In the genomic region with DNA sequence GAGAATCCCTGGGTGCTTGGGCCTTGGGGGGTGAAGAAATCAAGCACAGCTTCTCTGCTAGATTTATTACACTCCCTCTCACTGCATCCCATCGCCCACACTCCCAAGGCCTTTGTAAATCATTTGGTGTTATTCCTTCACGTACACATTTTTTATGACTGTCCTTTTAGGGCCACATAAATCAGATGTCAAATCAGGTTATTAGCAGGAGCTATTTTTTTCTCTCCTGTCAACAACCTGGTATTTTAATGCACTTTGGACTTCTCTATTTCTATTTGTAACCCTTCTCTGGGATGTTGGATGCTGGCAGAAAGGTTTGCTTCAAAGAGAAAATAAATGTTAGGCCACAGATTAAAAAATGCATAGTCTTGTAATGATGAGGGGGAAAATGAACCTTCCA, we compare ENCODE assay signal across 17 cellular contexts.
"Had no signal": no experiment of that assay in that cellular context is flagged by ENCODE, and none has a peak within 500 bp of the region (broad histone marks: within the 10 kb centered on the region; RNA-seq: fewer than 3 reads in every experiment).

No MANE protein-coding gene starts in this region.

- H3K4me3 ChIP-seq: esophagus squamous epithelium, gastroesophageal sphincter, psoas muscle, smooth muscle cell, suprapubic skin, thyroid gland had no signal

- H3K36me3 ChIP-seq: esophagus squamous epithelium, gastroesophageal sphincter, neutrophil, suprapubic skin, thyroid gland had no signal

- H3K27me3 Mint-ChIP-seq: dendritic cell treated with granulocyte-macrophage colony-stimulating factor and Interleukin-4, amounts not matched to agents 40 ng/mL and 50 ng/mL, for 4 days; effector memory CD8-positive, alpha-beta T cell; type B pancreatic cell had no signal

- H3K9me3 ChIP-seq: suprapubic skin, thyroid gland had no signal

- H3K36me3 Mint-ChIP-seq: type B pancreatic cell had no signal

- ATAC-seq: effector memory CD8-positive, alpha-beta T cell; gastroesophageal sphincter; naive thymus-derived CD4-positive, alpha-beta T cell; psoas muscle; stimulated activated naive CD8-positive, alpha-beta T cell treated with anti-CD3 and anti-CD28 coated beads, Interleukin-15, Interleukin-2, amounts not matched to agents 100 U/mL and 50 U/mL, for 24 hours had no signal

- H3K4me3 Mint-ChIP-seq: dendritic cell treated with granulocyte-macrophage colony-stimulating factor and Interleukin-4, amounts not matched to agents 40 ng/mL and 50 ng/mL, for 4 days; effector memory CD8-positive, alpha-beta T cell; immature natural killer cell; naive thymus-derived CD4-positive, alpha-beta T cell; type B pancreatic cell had no signal

- H3K27ac Mint-ChIP-seq: dendritic cell treated with granulocyte-macrophage colony-stimulating factor and Interleukin-4, amounts not matched to agents 40 ng/mL and 50 ng/mL, for 4 days; effector memory CD8-positive, alpha-beta T cell; immature natural killer cell; naive thymus-derived CD4-positive, alpha-beta T cell; type B pancreatic cell had no signal

- H3K4me1 Mint-ChIP-seq: immature natural killer cell; naive thymus-derived CD4-positive, alpha-beta T cell had no signal

- H3K4me1 ChIP-seq: esophagus squamous epithelium, gastroesophageal sphincter, psoas muscle, suprapubic skin, thyroid gland had no signal

- H3K27ac ChIP-seq: esophagus squamous epithelium, gastroesophageal sphincter, neutrophil, psoas muscle, suprapubic skin, thyroid gland had no signal

- H3K27me3 ChIP-seq: esophagus squamous epithelium, gastroesophageal sphincter, neutrophil, suprapubic skin, thyroid gland had no signal

- DNase-seq: effector memory CD8-positive, alpha-beta T cell; esophagus squamous epithelium; foreskin fibroblast; glutamatergic neuron; immature natural killer cell; mammary epithelial cell; naive thymus-derived CD4-positive, alpha-beta T cell; psoas muscle; stimulated activated CD4-positive, alpha-beta T cell treated with anti-CD3 and anti-CD28 coated beads, Interleukin-2, amount 100 ng/mL, for 48 hours; stimulated activated naive CD8-positive, alpha-beta T cell treated with anti-CD3 and anti-CD28 coated beads, Interleukin-15, Interleukin-2, amounts not matched to agents 100 U/mL and 50 U/mL, for 24 hours; thyroid gland had no signal
